ENCODE assay signal across 20 cellular contexts in genomic region chr16:58670946-58671583, GRCh38.
"Had no signal": no experiment of that assay in that cellular context is flagged by ENCODE, and none has a peak within 500 bp of the region (broad histone marks: within the 10 kb centered on the region; RNA-seq: fewer than 3 reads in every experiment).

No MANE protein-coding gene starts in this region.

- DNase-seq: Kasumi-1, MM.1S, NCI-H1105, NCI-H1417, NCI-H1436 treated with DMSO at 0.1 percent for 48 hours, NCI-H1694 treated with DMSO at 0.1 percent for 48 hours, NCI-H2029, NCI-H2081 treated with DMSO at 0.1 percent for 48 hours, NCI-H2171, NCI-H226, NCI-H446, NCI-H510A, NCI-H524 treated with DMSO at 0.1 percent for 48 hours, NCI-H69, NCI-H774, Right ventricle myocardium superior, RPMI8226, SIG-M5 had no signal

- H3K9me3 ChIP-seq: SJSA1 had no signal

- H3K27me3 ChIP-seq: SJSA1 had no signal

- H3K4me3 ChIP-seq: SJSA1, SK-N-MC had no signal
